ENCODE assay signal across 21 cellular contexts in genomic region chr3:71873093-71873611, GRCh38.
A peak's percentile ranks its signal among the peaks of the same experiment; 100 is the strongest.
DNase-seq lines count a peak whose midpoint lies in the region; ATAC-seq, FAIRE-seq and TF ChIP-seq lines count a peak whose summit lies in the region.
"Had no signal": no experiment of that assay in that cellular context is flagged by ENCODE, and none has a peak within 500 bp of the region (broad histone marks: within the 10 kb centered on the region; RNA-seq: fewer than 3 reads in every experiment).

No MANE protein-coding gene starts in this region.

- H3K4me2 ChIP-seq in neural progenitor cell = no peak overlapping the region

- FAIRE-seq in GM18507 (lab: Jason Lieb, UNC) = peak; percentile 45

- no peaks in the 10 kb centered on the region for H3K36me3 Mint-ChIP-seq in activated T-cell treated with anti-CD3 and anti-CD28 coated beads, Interleukin-2, amount 50 U/mL, for 24 hours (ENCODE audit: low read depth)
- no peaks in the 10 kb centered on the region for H3K36me3 Mint-ChIP-seq in activated T-helper 17 cell treated with anti-CD3 and anti-CD28 coated beads, Interleukin-2, amount 50 U/mL, for 72 hours (ENCODE audit: low read depth)
- peaks cover 1% of the 10 kb centered on the region for H3K36me3 Mint-ChIP-seq in neural progenitor cell
- H3K36me3 Mint-ChIP-seq: activated naive CD4-positive, alpha-beta T cell treated with anti-CD3 and anti-CD28 coated beads, Interleukin-2, amount 50 U/mL, for 24 hours; CD14-positive monocyte had no signal

- H4K20me1 ChIP-seq in neural progenitor cell (ENCODE audit: low read depth) = no peaks in the 10 kb centered on the region

- no peaks in the 10 kb centered on the region for H3K9me3 ChIP-seq in neural progenitor cell (ENCODE audit: low read depth)
- H3K9me3 ChIP-seq: mucosa of descending colon, transverse colon had no signal

- DNase-seq in activated T-cell treated with anti-CD3 and anti-CD28 coated beads, Interleukin-2, amount 50 U/mL, for 24 hours = no peak
- DNase-seq in activated T-cell treated with anti-CD3 and anti-CD28 coated beads, Interleukin-2, amount 50 U/mL, for 1 hour = no peak
- DNase-seq in GM18507 (ENCODE audit: extremely low spot score, insufficient read length, low read depth) = no peak
- DNase-seq in neural progenitor cell (ENCODE audit: low spot score) = no peak
- no peak for DNase-seq in cerebellum (ENCODE audit: low spot score)
- no peak for DNase-seq in anterior cingulate cortex (lab: John Stamatoyannopoulos, UW)
- DNase-seq: ACHN; foreskin keratinocyte; H7; left colon; mucosa of descending colon; NCI-H1930; stimulated activated naive CD4-positive, alpha-beta T cell; transverse colon; WERI-Rb-1 had no signal

- peak overlapping the region; percentile 11 for H3K27ac Mint-ChIP-seq in activated T-cell treated with anti-CD3 and anti-CD28 coated beads, Interleukin-2, amount 50 U/mL, for 24 hours
- H3K27ac Mint-ChIP-seq in activated T-helper 17 cell treated with anti-CD3 and anti-CD28 coated beads, Interleukin-2, amount 50 U/mL, for 72 hours = no peak overlapping the region
- H3K27ac Mint-ChIP-seq in neural progenitor cell = no peak overlapping the region
- H3K27ac Mint-ChIP-seq: CD14-positive monocyte had no signal

- no peaks in the 10 kb centered on the region for H3K27me3 ChIP-seq in neural progenitor cell
- H3K27me3 ChIP-seq: transverse colon had no signal

- H3K27ac ChIP-seq in neural progenitor cell = no peak overlapping the region
- H3K27ac ChIP-seq: coronary artery, foreskin keratinocyte, transverse colon, WERI-Rb-1 had no signal

- H3F3A ChIP-seq in neural progenitor cell (ENCODE audit: low read depth) = peaks cover 13% of the 10 kb centered on the region

- H3K9me3 Mint-ChIP-seq in activated T-cell treated with anti-CD3 and anti-CD28 coated beads, Interleukin-2, amount 50 U/mL, for 24 hours = no peaks in the 10 kb centered on the region
- H3K9me3 Mint-ChIP-seq in activated T-helper 17 cell treated with anti-CD3 and anti-CD28 coated beads, Interleukin-2, amount 50 U/mL, for 72 hours = no peaks in the 10 kb centered on the region
- peaks cover 6% of the 10 kb centered on the region for H3K9me3 Mint-ChIP-seq in neural progenitor cell
- H3K9me3 Mint-ChIP-seq: activated naive CD4-positive, alpha-beta T cell treated with anti-CD3 and anti-CD28 coated beads, Interleukin-2, amount 50 U/mL, for 24 hours had no signal

- no peaks in the 10 kb centered on the region for H3K27me3 Mint-ChIP-seq in activated T-cell treated with anti-CD3 and anti-CD28 coated beads, Interleukin-2, amount 50 U/mL, for 24 hours
- H3K27me3 Mint-ChIP-seq in activated T-helper 17 cell treated with anti-CD3 and anti-CD28 coated beads, Interleukin-2, amount 50 U/mL, for 72 hours = no peaks in the 10 kb centered on the region
- H3K27me3 Mint-ChIP-seq in neural progenitor cell (ENCODE audit: insufficient read depth, low read depth) = peaks cover 13% of the 10 kb centered on the region
- H3K27me3 Mint-ChIP-seq: activated naive CD4-positive, alpha-beta T cell treated with anti-CD3 and anti-CD28 coated beads, Interleukin-2, amount 50 U/mL, for 24 hours had no signal

- no peak overlapping the region for H3K9ac ChIP-seq in neural progenitor cell

- no peaks in the 10 kb centered on the region for H3K36me3 ChIP-seq in neural progenitor cell
- H3K36me3 ChIP-seq: transverse colon, WERI-Rb-1 had no signal

- peaks cover 14% of the 10 kb centered on the region for H3K4me1 ChIP-seq in neural progenitor cell
- H3K4me1 ChIP-seq: foreskin keratinocyte had no signal

- H3K4me3 Mint-ChIP-seq in activated T-cell treated with anti-CD3 and anti-CD28 coated beads, Interleukin-2, amount 50 U/mL, for 24 hours = no peak overlapping the region
- H3K4me3 Mint-ChIP-seq in activated T-helper 17 cell treated with anti-CD3 and anti-CD28 coated beads, Interleukin-2, amount 50 U/mL, for 72 hours = peak overlapping the region; percentile 40
- no peak overlapping the region for H3K4me3 Mint-ChIP-seq in neural progenitor cell
- H3K4me3 Mint-ChIP-seq: activated naive CD4-positive, alpha-beta T cell treated with anti-CD3 and anti-CD28 coated beads, Interleukin-2, amount 50 U/mL, for 24 hours had no signal

- TF ChIP-seq CTCF in neural progenitor cell (IDR thresholded peaks at IDR 0.05) = no peak

- no peak overlapping the region for H3K4me3 ChIP-seq in neural progenitor cell
- H3K4me3 ChIP-seq: coronary artery, mucosa of descending colon, transverse colon had no signal

- ATAC-seq in activated T-helper 17 cell treated with anti-CD3 and anti-CD28 coated beads, Interleukin-2, amount 50 U/mL, for 72 hours (replicated peaks) = no peak
- no peak for ATAC-seq in HG02759 (IDR thresholded peaks at IDR 0.05; ENCODE audit: unreplicated experiment)
- ATAC-seq: foreskin keratinocyte, left colon, mucosa of descending colon, Right ventricle myocardium inferior had no signal

- peak overlapping the region; percentile 7 for H2AFZ ChIP-seq in neural progenitor cell (replicated peaks)

- no peaks in the 10 kb centered on the region for H3K79me2 ChIP-seq in neural progenitor cell (ENCODE audit: low read depth)

- H3K4me1 Mint-ChIP-seq in activated T-cell treated with anti-CD3 and anti-CD28 coated beads, Interleukin-2, amount 50 U/mL, for 24 hours (ENCODE audit: low read depth) = peaks cover 39% of the 10 kb centered on the region
- peaks cover 7% of the 10 kb centered on the region for H3K4me1 Mint-ChIP-seq in activated T-helper 17 cell treated with anti-CD3 and anti-CD28 coated beads, Interleukin-2, amount 50 U/mL, for 72 hours
- H3K4me1 Mint-ChIP-seq in neural progenitor cell = peaks cover 20% of the 10 kb centered on the region
